In the genomic region with DNA sequence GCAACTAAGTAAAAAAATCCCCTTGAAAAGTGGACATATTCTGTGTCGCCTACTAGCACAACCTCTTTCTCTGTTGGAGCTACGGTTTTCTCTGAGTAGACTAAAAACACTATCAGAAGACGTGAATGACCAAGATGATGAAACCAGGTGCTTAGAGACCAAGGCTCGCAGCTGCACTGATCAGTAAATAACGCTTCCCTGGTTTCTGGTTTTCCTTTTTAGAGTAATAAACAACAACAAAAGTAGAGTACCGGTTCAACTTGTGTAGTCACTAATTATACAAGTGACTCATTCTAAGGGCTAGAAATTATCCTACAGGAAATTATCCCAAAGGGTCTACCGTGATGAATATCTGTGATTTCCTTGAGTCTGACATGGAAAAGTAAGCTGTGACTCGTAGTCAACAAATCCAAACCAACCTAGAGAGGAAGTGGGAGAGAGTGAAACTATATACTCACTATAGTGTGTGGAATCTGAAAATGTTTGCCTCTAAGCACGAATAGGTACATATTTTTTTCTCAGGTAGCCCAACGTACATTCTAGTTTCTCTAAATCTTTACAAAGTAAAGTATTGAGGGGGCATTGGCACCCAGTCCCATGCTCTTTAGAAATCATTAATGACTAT, we compare ENCODE assay signal across 1 cellular context.
TF ChIP-seq lines count a peak whose summit lies in the region.

No MANE protein-coding gene starts in this region.

TF ChIP-seq in GM12878, 131 proteins besides CTCF, POLR2A, EP300 and RAD21 (continued from another document and continues in another):
- TF ChIP-seq, protein P1, sequence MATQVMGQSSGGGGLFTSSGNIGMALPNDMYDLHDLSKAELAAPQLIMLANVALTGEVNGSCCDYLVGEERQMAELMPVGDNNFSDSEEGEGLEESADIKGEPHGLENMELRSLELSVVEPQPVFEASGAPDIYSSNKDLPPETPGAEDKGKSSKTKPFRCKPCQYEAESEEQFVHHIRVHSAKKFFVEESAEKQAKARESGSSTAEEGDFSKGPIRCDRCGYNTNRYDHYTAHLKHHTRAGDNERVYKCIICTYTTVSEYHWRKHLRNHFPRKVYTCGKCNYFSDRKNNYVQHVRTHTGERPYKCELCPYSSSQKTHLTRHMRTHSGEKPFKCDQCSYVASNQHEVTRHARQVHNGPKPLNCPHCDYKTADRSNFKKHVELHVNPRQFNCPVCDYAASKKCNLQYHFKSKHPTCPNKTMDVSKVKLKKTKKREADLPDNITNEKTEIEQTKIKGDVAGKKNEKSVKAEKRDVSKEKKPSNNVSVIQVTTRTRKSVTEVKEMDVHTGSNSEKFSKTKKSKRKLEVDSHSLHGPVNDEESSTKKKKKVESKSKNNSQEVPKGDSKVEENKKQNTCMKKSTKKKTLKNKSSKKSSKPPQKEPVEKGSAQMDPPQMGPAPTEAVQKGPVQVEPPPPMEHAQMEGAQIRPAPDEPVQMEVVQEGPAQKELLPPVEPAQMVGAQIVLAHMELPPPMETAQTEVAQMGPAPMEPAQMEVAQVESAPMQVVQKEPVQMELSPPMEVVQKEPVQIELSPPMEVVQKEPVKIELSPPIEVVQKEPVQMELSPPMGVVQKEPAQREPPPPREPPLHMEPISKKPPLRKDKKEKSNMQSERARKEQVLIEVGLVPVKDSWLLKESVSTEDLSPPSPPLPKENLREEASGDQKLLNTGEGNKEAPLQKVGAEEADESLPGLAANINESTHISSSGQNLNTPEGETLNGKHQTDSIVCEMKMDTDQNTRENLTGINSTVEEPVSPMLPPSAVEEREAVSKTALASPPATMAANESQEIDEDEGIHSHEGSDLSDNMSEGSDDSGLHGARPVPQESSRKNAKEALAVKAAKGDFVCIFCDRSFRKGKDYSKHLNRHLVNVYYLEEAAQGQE (IDR thresholded peaks at IDR 0.05; ENCODE audit: low read depth, low read length), result no peak
- no peak for TF ChIP-seq KDM1A (IDR thresholded peaks at IDR 0.05; ENCODE audit: borderline replicate concordance)
- TF ChIP-seq TCF7 (IDR thresholded peaks at IDR 0.05; ENCODE audit: borderline replicate concordance), result peak; percentile 24; the same call in 1 of the 2 replicates
- peak; percentile 74 for TF ChIP-seq RUNX3 (IDR thresholded peaks at IDR 0.05; ENCODE audit: low read length)
- peak; percentile 49; the same call in 1 of the 2 replicates for TF ChIP-seq NBN (IDR thresholded peaks at IDR 0.05)
- TF ChIP-seq, protein P2, sequence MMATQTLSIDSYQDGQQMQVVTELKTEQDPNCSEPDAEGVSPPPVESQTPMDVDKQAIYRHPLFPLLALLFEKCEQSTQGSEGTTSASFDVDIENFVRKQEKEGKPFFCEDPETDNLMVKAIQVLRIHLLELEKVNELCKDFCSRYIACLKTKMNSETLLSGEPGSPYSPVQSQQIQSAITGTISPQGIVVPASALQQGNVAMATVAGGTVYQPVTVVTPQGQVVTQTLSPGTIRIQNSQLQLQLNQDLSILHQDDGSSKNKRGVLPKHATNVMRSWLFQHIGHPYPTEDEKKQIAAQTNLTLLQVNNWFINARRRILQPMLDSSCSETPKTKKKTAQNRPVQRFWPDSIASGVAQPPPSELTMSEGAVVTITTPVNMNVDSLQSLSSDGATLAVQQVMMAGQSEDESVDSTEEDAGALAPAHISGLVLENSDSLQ (IDR thresholded peaks at IDR 0.05), result no peak
- 0 out of 2 replicates have a peak, but pooled peaks have one; percentile 26 for TF ChIP-seq MEF2A (IDR thresholded peaks at IDR 0.05; ENCODE audit: insufficient read depth, low read depth, low read length)
- TF ChIP-seq MXI1 (IDR thresholded peaks at IDR 0.05; ENCODE audit: low read depth, low read length), result 0 out of 2 replicates have a peak, but pooled peaks have one; percentile 17
- TF ChIP-seq SREBF1 (IDR thresholded peaks at IDR 0.05; ENCODE audit: low read length), result no peak
- 0 out of 2 replicates have a peak, but pooled peaks have one; percentile 31 for TF ChIP-seq PAX5 (IDR thresholded peaks at IDR 0.05; ENCODE audit: borderline replicate concordance, low read depth, low read length)
- TF ChIP-seq POLR2AphosphoS2 (IDR thresholded peaks at IDR 0.05; ENCODE audit: low read depth, low read length), result no peak; the same call in 1 of the 2 replicates
- TF ChIP-seq SREBF2 (IDR thresholded peaks at IDR 0.05; ENCODE audit: low read length), result no peak
- TF ChIP-seq TAF1 (IDR thresholded peaks at IDR 0.05; ENCODE audit: borderline replicate concordance, low read depth, low read length), result 0 out of 2 replicates have a peak, but pooled peaks have one; percentile 9
- TF ChIP-seq, protein P3, sequence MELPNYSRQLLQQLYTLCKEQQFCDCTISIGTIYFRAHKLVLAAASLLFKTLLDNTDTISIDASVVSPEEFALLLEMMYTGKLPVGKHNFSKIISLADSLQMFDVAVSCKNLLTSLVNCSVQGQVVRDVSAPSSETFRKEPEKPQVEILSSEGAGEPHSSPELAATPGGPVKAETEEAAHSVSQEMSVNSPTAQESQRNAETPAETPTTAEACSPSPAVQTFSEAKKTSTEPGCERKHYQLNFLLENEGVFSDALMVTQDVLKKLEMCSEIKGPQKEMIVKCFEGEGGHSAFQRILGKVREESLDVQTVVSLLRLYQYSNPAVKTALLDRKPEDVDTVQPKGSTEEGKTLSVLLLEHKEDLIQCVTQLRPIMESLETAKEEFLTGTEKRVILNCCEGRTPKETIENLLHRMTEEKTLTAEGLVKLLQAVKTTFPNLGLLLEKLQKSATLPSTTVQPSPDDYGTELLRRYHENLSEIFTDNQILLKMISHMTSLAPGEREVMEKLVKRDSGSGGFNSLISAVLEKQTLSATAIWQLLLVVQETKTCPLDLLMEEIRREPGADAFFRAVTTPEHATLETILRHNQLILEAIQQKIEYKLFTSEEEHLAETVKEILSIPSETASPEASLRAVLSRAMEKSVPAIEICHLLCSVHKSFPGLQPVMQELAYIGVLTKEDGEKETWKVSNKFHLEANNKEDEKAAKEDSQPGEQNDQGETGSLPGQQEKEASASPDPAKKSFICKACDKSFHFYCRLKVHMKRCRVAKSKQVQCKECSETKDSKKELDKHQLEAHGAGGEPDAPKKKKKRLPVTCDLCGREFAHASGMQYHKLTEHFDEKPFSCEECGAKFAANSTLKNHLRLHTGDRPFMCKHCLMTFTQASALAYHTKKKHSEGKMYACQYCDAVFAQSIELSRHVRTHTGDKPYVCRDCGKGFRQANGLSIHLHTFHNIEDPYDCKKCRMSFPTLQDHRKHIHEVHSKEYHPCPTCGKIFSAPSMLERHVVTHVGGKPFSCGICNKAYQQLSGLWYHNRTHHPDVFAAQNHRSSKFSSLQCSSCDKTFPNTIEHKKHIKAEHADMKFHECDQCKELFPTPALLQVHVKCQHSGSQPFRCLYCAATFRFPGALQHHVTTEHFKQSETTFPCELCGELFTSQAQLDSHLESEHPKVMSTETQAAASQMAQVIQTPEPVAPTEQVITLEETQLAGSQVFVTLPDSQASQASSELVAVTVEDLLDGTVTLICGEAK (IDR thresholded peaks at IDR 0.05; ENCODE audit: borderline replicate concordance), result no peak
- TF ChIP-seq, protein P4, sequence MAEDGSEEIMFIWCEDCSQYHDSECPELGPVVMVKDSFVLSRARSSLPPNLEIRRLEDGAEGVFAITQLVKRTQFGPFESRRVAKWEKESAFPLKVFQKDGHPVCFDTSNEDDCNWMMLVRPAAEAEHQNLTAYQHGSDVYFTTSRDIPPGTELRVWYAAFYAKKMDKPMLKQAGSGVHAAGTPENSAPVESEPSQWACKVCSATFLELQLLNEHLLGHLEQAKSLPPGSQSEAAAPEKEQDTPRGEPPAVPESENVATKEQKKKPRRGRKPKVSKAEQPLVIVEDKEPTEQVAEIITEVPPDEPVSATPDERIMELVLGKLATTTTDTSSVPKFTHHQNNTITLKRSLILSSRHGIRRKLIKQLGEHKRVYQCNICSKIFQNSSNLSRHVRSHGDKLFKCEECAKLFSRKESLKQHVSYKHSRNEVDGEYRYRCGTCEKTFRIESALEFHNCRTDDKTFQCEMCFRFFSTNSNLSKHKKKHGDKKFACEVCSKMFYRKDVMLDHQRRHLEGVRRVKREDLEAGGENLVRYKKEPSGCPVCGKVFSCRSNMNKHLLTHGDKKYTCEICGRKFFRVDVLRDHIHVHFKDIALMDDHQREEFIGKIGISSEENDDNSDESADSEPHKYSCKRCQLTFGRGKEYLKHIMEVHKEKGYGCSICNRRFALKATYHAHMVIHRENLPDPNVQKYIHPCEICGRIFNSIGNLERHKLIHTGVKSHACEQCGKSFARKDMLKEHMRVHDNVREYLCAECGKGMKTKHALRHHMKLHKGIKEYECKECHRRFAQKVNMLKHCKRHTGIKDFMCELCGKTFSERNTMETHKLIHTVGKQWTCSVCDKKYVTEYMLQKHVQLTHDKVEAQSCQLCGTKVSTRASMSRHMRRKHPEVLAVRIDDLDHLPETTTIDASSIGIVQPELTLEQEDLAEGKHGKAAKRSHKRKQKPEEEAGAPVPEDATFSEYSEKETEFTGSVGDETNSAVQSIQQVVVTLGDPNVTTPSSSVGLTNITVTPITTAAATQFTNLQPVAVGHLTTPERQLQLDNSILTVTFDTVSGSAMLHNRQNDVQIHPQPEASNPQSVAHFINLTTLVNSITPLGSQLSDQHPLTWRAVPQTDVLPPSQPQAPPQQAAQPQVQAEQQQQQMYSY (CRISPR knock-in tag; IDR thresholded peaks at IDR 0.05), result no peak
- TF ChIP-seq BCL11A (IDR thresholded peaks at IDR 0.05; ENCODE audit: low read depth, low read length), result peak; percentile 67; the same call in 1 of the 2 replicates
- TF ChIP-seq WRNIP1 (IDR thresholded peaks at IDR 0.05; ENCODE audit: borderline replicate concordance, low read depth, low read length), result no peak
- TF ChIP-seq IKZF1 (conservative IDR thresholded peaks at IDR 0.05), result peak; percentile 90
- no peak for TF ChIP-seq HCFC1 (IDR thresholded peaks at IDR 0.05; ENCODE audit: low read length)
- TF ChIP-seq TARDBP (IDR thresholded peaks at IDR 0.05; ENCODE audit: borderline replicate concordance), result no peak
- peak; percentile 22; the same call in 1 of the 2 replicates for TF ChIP-seq SMAD5 (IDR thresholded peaks at IDR 0.05; ENCODE audit: low read depth)
- peak; percentile 62; the same call in 1 of the 2 replicates for TF ChIP-seq TCF12 (IDR thresholded peaks at IDR 0.05; ENCODE audit: low read depth, low read length)
- TF ChIP-seq ESRRA (IDR thresholded peaks at IDR 0.05; ENCODE audit: low read length), result no peak
- TF ChIP-seq NRF1 (conservative IDR thresholded peaks at IDR 0.05; ENCODE audit: low read depth, low read length), result no peak
- TF ChIP-seq IRF4 (IDR thresholded peaks at IDR 0.05; ENCODE audit: low read depth, low read length), result 0 out of 2 replicates have a peak, but pooled peaks have one; percentile 35
- no peak for TF ChIP-seq POLR2AphosphoS5 (IDR thresholded peaks at IDR 0.05; ENCODE audit: low read length)
- TF ChIP-seq RBBP5 (conservative IDR thresholded peaks at IDR 0.05), result no peak
- TF ChIP-seq MTA2 (IDR thresholded peaks at IDR 0.05; ENCODE audit: low read depth), result peak; percentile 54; the same call in 1 of the 2 replicates
- peak; percentile 51 for TF ChIP-seq CREM (IDR thresholded peaks at IDR 0.05; ENCODE audit: low read depth)
- TF ChIP-seq BACH1 (IDR thresholded peaks at IDR 0.05; ENCODE audit: borderline replicate concordance), result no peak
- TF ChIP-seq ZNF24 (IDR thresholded peaks at IDR 0.05), result no peak
- TF ChIP-seq, protein P5, sequence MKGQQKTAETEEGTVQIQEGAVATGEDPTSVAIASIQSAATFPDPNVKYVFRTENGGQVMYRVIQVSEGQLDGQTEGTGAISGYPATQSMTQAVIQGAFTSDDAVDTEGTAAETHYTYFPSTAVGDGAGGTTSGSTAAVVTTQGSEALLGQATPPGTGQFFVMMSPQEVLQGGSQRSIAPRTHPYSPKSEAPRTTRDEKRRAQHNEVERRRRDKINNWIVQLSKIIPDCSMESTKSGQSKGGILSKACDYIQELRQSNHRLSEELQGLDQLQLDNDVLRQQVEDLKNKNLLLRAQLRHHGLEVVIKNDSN (IDR thresholded peaks at IDR 0.05; ENCODE audit: borderline replicate concordance, extremely low read length, insufficient read depth, low read depth, low read length), result no peak
- TF ChIP-seq, protein P6, sequence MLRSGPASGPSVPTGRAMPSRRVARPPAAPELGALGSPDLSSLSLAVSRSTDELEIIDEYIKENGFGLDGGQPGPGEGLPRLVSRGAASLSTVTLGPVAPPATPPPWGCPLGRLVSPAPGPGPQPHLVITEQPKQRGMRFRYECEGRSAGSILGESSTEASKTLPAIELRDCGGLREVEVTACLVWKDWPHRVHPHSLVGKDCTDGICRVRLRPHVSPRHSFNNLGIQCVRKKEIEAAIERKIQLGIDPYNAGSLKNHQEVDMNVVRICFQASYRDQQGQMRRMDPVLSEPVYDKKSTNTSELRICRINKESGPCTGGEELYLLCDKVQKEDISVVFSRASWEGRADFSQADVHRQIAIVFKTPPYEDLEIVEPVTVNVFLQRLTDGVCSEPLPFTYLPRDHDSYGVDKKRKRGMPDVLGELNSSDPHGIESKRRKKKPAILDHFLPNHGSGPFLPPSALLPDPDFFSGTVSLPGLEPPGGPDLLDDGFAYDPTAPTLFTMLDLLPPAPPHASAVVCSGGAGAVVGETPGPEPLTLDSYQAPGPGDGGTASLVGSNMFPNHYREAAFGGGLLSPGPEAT (IDR thresholded peaks at IDR 0.05; ENCODE audit: low read depth), result peak; percentile 79
- TF ChIP-seq CBX5 (IDR thresholded peaks at IDR 0.05; ENCODE audit: low read depth), result 0 out of 2 replicates have a peak, but pooled peaks have one; percentile 22
- TF ChIP-seq, protein P7, sequence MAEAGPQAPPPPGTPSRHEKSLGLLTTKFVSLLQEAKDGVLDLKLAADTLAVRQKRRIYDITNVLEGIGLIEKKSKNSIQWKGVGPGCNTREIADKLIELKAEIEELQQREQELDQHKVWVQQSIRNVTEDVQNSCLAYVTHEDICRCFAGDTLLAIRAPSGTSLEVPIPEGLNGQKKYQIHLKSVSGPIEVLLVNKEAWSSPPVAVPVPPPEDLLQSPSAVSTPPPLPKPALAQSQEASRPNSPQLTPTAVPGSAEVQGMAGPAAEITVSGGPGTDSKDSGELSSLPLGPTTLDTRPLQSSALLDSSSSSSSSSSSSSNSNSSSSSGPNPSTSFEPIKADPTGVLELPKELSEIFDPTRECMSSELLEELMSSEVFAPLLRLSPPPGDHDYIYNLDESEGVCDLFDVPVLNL (IDR thresholded peaks at IDR 0.05; ENCODE audit: low read depth, low read length), result no peak
- peak; percentile 22; the same call in 1 of the 2 replicates for TF ChIP-seq CBFB (IDR thresholded peaks at IDR 0.05; ENCODE audit: low read depth)
- TF ChIP-seq, protein P8, sequence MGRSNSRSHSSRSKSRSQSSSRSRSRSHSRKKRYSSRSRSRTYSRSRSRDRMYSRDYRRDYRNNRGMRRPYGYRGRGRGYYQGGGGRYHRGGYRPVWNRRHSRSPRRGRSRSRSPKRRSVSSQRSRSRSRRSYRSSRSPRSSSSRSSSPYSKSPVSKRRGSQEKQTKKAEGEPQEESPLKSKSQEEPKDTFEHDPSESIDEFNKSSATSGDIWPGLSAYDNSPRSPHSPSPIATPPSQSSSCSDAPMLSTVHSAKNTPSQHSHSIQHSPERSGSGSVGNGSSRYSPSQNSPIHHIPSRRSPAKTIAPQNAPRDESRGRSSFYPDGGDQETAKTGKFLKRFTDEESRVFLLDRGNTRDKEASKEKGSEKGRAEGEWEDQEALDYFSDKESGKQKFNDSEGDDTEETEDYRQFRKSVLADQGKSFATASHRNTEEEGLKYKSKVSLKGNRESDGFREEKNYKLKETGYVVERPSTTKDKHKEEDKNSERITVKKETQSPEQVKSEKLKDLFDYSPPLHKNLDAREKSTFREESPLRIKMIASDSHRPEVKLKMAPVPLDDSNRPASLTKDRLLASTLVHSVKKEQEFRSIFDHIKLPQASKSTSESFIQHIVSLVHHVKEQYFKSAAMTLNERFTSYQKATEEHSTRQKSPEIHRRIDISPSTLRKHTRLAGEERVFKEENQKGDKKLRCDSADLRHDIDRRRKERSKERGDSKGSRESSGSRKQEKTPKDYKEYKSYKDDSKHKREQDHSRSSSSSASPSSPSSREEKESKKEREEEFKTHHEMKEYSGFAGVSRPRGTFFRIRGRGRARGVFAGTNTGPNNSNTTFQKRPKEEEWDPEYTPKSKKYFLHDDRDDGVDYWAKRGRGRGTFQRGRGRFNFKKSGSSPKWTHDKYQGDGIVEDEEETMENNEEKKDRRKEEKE (IDR thresholded peaks at IDR 0.05), result no peak
